1 cellular context compared by ENCODE assay signal in genomic region chr12:131928765-131929529, GRCh38.
TF ChIP-seq lines count a peak whose summit lies in the region.

PUS1 (plus strand) TSS chr12:131929276; CDS start chr12:131929723, 447 bp downstream.

TF ChIP-seq in A549, 52 proteins besides CTCF, POLR2A, EP300 and RAD21 (continued from another document):
- TF ChIP-seq FOSL2 (IDR thresholded peaks at IDR 0.05), result no peak
- TF ChIP-seq FOSL2 (CRISPR knock-in tag; IDR thresholded peaks at IDR 0.05), result 0 out of 2 replicates have a peak, but pooled peaks have one; percentile 18
- no peak for TF ChIP-seq MAFK (IDR thresholded peaks at IDR 0.05; ENCODE audit: partially characterized antibody)
- TF ChIP-seq SREBF2 (IDR thresholded peaks at IDR 0.05), result no peak
- TF ChIP-seq, protein P1, sequence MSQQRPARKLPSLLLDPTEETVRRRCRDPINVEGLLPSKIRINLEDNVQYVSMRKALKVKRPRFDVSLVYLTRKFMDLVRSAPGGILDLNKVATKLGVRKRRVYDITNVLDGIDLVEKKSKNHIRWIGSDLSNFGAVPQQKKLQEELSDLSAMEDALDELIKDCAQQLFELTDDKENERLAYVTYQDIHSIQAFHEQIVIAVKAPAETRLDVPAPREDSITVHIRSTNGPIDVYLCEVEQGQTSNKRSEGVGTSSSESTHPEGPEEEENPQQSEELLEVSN (IDR thresholded peaks at IDR 0.05; ENCODE audit: borderline replicate concordance, low read depth), result peak; percentile 90
- no peak for TF ChIP-seq MAZ (IDR thresholded peaks at IDR 0.05; ENCODE audit: borderline replicate concordance, low read depth, low read length)
- no peak for TF ChIP-seq NPAS2 (CRISPR knock-in tag; IDR thresholded peaks at IDR 0.05; ENCODE audit: borderline replicate concordance)
- TF ChIP-seq CEBPB (IDR thresholded peaks at IDR 0.05), result no peak
- TF ChIP-seq HEYL (CRISPR knock-in tag; IDR thresholded peaks at IDR 0.05), result no peak
- peak; percentile 34; the same call in 1 of the 3 replicates for TF ChIP-seq SMC3 (IDR thresholded peaks at IDR 0.05)
